11 cellular contexts compared by ENCODE assay signal in the genomic region with DNA sequence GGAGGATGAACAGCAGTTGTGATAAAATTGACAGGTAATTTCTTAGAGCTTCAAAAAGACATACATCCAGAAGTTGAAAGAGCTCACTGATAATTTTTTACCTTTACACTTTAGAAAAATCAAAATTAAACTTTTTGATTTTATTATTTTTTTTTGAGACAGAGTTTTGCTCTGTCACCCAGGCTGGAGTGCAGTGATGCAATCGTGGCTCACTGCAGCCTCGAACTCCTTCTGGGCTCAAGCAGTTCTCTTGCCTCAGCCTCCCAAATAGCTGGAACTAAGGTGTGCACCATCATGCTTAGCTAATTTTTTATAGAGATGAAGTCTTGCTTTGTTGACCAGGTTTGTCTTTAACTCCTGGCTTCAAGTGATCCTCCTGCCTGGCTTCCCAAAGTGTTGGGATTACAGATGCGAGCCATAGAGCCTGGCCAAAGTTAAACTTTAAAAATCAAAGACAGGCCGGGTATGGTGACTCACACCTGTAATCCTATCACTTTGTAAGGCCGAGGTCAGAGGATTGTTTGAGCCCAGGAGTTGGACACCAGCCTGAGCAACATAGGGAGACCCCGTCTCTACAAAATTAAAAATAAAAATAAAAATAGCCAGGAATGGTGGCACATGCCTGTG. TPM values are rescaled to one million over a fixed set of nuclear protein-coding genes. Genes with fewer than 3 reads are reported as not detected.
DNase-seq lines count a peak whose midpoint lies in the region; ATAC-seq and TF ChIP-seq lines count a peak whose summit lies in the region.
"Had no signal": no experiment of that assay in that cellular context is flagged by ENCODE, and none has a peak within 500 bp of the region (broad histone marks: within the 10 kb centered on the region; RNA-seq: fewer than 3 reads in every experiment).

No MANE protein-coding gene starts in this region.

- H3K79me2 ChIP-seq in HCT116 (ENCODE audit: insufficient read depth, low read length) (no peaks in the 10 kb centered on the region), PC-3 (ENCODE audit: low read length) (no peaks in the 10 kb centered on the region)

- no peak overlapping the region for H3K9ac ChIP-seq in HCT116 (ENCODE audit: low read length)
- no peak overlapping the region for H3K9ac ChIP-seq in PC-3 (ENCODE audit: low read length)

- no peak for TF ChIP-seq POLR2A in HCT116 (IDR thresholded peaks at IDR 0.05; ENCODE audit: borderline replicate concordance, extremely low read depth, insufficient read depth, insufficient read length)
- no peak for TF ChIP-seq POLR2A in esophagus muscularis mucosa (IDR thresholded peaks at IDR 0.05; ENCODE audit: low read depth)
- TF ChIP-seq POLR2A in stomach (IDR thresholded peaks at IDR 0.05), result no peak

- H3K4me2 ChIP-seq in HCT116 (ENCODE audit: low read length) (no peak overlapping the region), PC-3 (ENCODE audit: low read length) (0 out of 2 replicates have a peak overlapping the region, but pooled peaks have one; percentile 8)

- H3F3A ChIP-seq in PC-3 (ENCODE audit: low read length, unreplicated experiment), result no peaks in the 10 kb centered on the region

- H3K4me1 Mint-ChIP-seq in naive thymus-derived CD4-positive, alpha-beta T cell, result peaks cover 0 to 7% (median 0%) of the 10 kb centered on the region in 7 donors

- TF ChIP-seq RAD21 in HCT116 (IDR thresholded peaks at IDR 0.05; ENCODE audit: low read depth), result no peak

- H3K27ac ChIP-seq in HCT116 (ENCODE audit: low read depth, low read length) (no peak overlapping the region), PC-3 (ENCODE audit: low read length) (no peak overlapping the region), esophagus muscularis mucosa (replicated peaks in 1 of 4) (no peak overlapping the region), stomach (no peak overlapping the region)
- H3K27ac ChIP-seq in naive thymus-derived CD4-positive, alpha-beta T cell (ENCODE audit: low read depth, low read length), result no peak overlapping the region

- ATAC-seq in HCT116 (no peak), PC-3 (peak; percentile 25; the same call in 1 of the 2 replicates)
- ATAC-seq in naive thymus-derived CD4-positive, alpha-beta T cell, result no peak
- ATAC-seq: Right ventricle myocardium inferior had no signal

- no peaks in the 10 kb centered on the region for H4K20me1 ChIP-seq in HCT116 (ENCODE audit: insufficient read depth)
- no peaks in the 10 kb centered on the region for H4K20me1 ChIP-seq in PC-3 (ENCODE audit: low read length)

- H3K9me2 ChIP-seq in HCT116 (ENCODE audit: insufficient read depth) (no peaks in the 10 kb centered on the region), PC-3 (replicated peaks; ENCODE audit: low read length) (no peaks in the 10 kb centered on the region)

- H3K36me3 ChIP-seq in HCT116 (ENCODE audit: control insufficient read depth in 1 of 2, insufficient read depth in 2 of 2, low read length in 2 of 2) (no peaks in the 10 kb centered on the region), PC-3 (ENCODE audit: low read depth, low read length) (no peaks in the 10 kb centered on the region), esophagus muscularis mucosa (no peaks in the 10 kb centered on the region), stomach (no peaks in the 10 kb centered on the region), MG63 (no peaks in the 10 kb centered on the region)
- no peaks in the 10 kb centered on the region for H3K36me3 ChIP-seq in naive thymus-derived CD4-positive, alpha-beta T cell (ENCODE audit: control insufficient read depth in 2 of 3, insufficient read depth in 3 of 3, low read length in 3 of 3)

- H2AFZ ChIP-seq in HCT116 (ENCODE audit: low read depth, low read length, poor library complexity, severe bottlenecking) (peak overlapping the region; percentile 93), PC-3 (ENCODE audit: low read length) (no peak overlapping the region)

- H3K27me3 ChIP-seq in HCT116 (ENCODE audit: insufficient read depth, low read length) (peaks cover 2% of the 10 kb centered on the region; the same call in 1 of the 2 replicates), PC-3 (ENCODE audit: low read length) (no peaks in the 10 kb centered on the region), esophagus muscularis mucosa (peaks cover 0 to 12% (median 0%) of the 10 kb centered on the region in 4 donors), stomach (peaks cover 0 to 19% (median 0%) of the 10 kb centered on the region in 3 donors), MG63 (no peaks in the 10 kb centered on the region; the same call in 1 of the 2 replicates)
- no peaks in the 10 kb centered on the region for H3K27me3 ChIP-seq in naive thymus-derived CD4-positive, alpha-beta T cell (ENCODE audit: control insufficient read depth in 2 of 2, insufficient read depth in 2 of 2, low read length in 2 of 2)

- intact Hi-C loops in HCT116 (cut with micrococcal nuclease), result loop anchor here (1.0 kb wide), 2 partner anchors 68 to 145 kb away; no protein-coding TSS in a partner anchor
- intact Hi-C loops in PC-3 (cut with micrococcal nuclease), result loop anchor here (1.0 kb wide), 1 partner anchor 50 kb away; no protein-coding TSS in a partner anchor
- intact Hi-C loops in esophagus muscularis mucosa (cut with DNase I), result no loop called here
- intact Hi-C loops in stomach (cut with DNase I; ENCODE audit: low total_unique reads), result loop anchor here (5.0 kb wide), 1 partner anchor 67 kb away; no protein-coding TSS in a partner anchor
- intact Hi-C loops in naive thymus-derived CD4-positive, alpha-beta T cell (cut with micrococcal nuclease), result loop anchor here in 1 of 2 donors (1.0 kb wide), 1 partner anchor 68 kb away; no protein-coding TSS in a partner anchor

- CTCF ChIA-PET in HCT116 (lab: Charles Lee) (interaction anchor here (0.9 to 5.9 kb wide), 14 partner anchors 9 to 337 kb away, joined by 3 to 47 read pairs (median 5); partner anchors contain the start of gene PLA2G4F), PC-3 (lab: Charles Lee) (interaction anchor here (3.8 kb wide), 1 partner anchor 50 kb away, joined by 19 read pairs; no protein-coding TSS in a partner anchor)
- CTCF ChIA-PET in naive thymus-derived CD4-positive, alpha-beta T cell (lab: Charles Lee), result interaction anchor here (0.6 to 1.2 kb wide), 2 partner anchors 17 to 60 kb away, joined by 3 to 4 read pairs; no protein-coding TSS in a partner anchor

- H3K4me3 ChIP-seq in HCT116 (replicated peaks in 1 of 2; ENCODE audit: low read depth in 1 of 2, low read length in 2 of 2) (no peak overlapping the region), PC-3 (ENCODE audit: low read length) (no peak overlapping the region), esophagus muscularis mucosa (no peak overlapping the region), stomach (no peak overlapping the region), MG63 (no peak overlapping the region)
- H3K4me3 ChIP-seq in naive thymus-derived CD4-positive, alpha-beta T cell (ENCODE audit: low read length), result no peak overlapping the region

- no peaks in the 10 kb centered on the region for H3K9me3 Mint-ChIP-seq in naive thymus-derived CD4-positive, alpha-beta T cell
- H3K9me3 Mint-ChIP-seq: HFFc6 had no signal

- DNase-seq in HCT116 (ENCODE audit: low read depth, low spot score) (no peak), PC-3 (peak; percentile 43), esophagus muscularis mucosa (ENCODE audit: extremely low spot score) (peak; percentile 87), stomach (peak; percentile 15), C1 segment of cervical spinal cord (lab: John Stamatoyannopoulos, UW) (no peak), MG63 (no peak)
- no peak for DNase-seq in naive thymus-derived CD4-positive, alpha-beta T cell

- POLR2A ChIA-PET in HCT116 (lab: Charles Lee) (no interaction called here), PC-3 (lab: Charles Lee; ENCODE audit: unreplicated experiment) (interaction anchor here (0.7 kb wide), 1 partner anchor 72 kb away, joined by 11 read pairs; no protein-coding TSS in a partner anchor)
- POLR2A ChIA-PET in naive thymus-derived CD4-positive, alpha-beta T cell (lab: Charles Lee), result no interaction called here

- WGBS in esophagus muscularis mucosa, result 89% methylated on average over 6 of the region's 6 CpGs
- WGBS in stomach, 5 donors, result 67 to 74% (median 70%) methylated on average over 6 of the region's 6 CpGs

- H3K27ac Mint-ChIP-seq in naive thymus-derived CD4-positive, alpha-beta T cell, result no peak overlapping the region
- H3K27ac Mint-ChIP-seq: HFFc6 had no signal

- H3K36me3 Mint-ChIP-seq in naive thymus-derived CD4-positive, alpha-beta T cell, result no peaks in the 10 kb centered on the region

- peaks cover 0 to 22% (median 12%) of the 10 kb centered on the region in 5 donors for H3K27me3 Mint-ChIP-seq in naive thymus-derived CD4-positive, alpha-beta T cell

- H3K9me3 ChIP-seq in HCT116 (ENCODE audit: control insufficient read depth in 1 of 2, insufficient read depth in 1 of 2, low read depth in 1 of 2, low read length in 2 of 2) (no peaks in the 10 kb centered on the region), PC-3 (ENCODE audit: low read length) (no peaks in the 10 kb centered on the region), esophagus muscularis mucosa (no peaks in the 10 kb centered on the region), stomach (no peaks in the 10 kb centered on the region), MG63 (no peaks in the 10 kb centered on the region)
- H3K9me3 ChIP-seq in naive thymus-derived CD4-positive, alpha-beta T cell (ENCODE audit: control insufficient read depth in 2 of 3, low read length in 3 of 3), result no peaks in the 10 kb centered on the region

- BruUV-seq in HCT116 (replicated peaks; lab: Mats Ljungman, UMichigan), result no TSS peak
- BruUV-seq in PC-3 (replicated peaks; lab: Mats Ljungman, UMichigan), result no TSS peak

- RAD21 ChIA-PET in HCT116 (lab: Charles Lee; ENCODE audit: low non-redundant PET in 1 of 2, low total read pairs in 2 of 2, uncharacterized antibody in 2 of 2, unreplicated experiment in 2 of 2), result interaction anchor here (1.4 to 1.7 kb wide), 3 partner anchors 50 to 145 kb away, joined by 4 to 7 read pairs (median 5); no protein-coding TSS in a partner anchor

- H3K4me1 ChIP-seq in HCT116 (ENCODE audit: control insufficient read depth in 1 of 2, insufficient read depth in 2 of 2, low read length in 2 of 2), result peaks cover 5 to 8% of the 10 kb centered on the region in 2 experiments; a peak in 3 of 4 replicates
- peaks cover 17% of the 10 kb centered on the region for H3K4me1 ChIP-seq in PC-3 (ENCODE audit: insufficient read depth, low read length)
- H3K4me1 ChIP-seq in esophagus muscularis mucosa, result no peaks in the 10 kb centered on the region
- H3K4me1 ChIP-seq in stomach, result no peaks in the 10 kb centered on the region
- H3K4me1 ChIP-seq in naive thymus-derived CD4-positive, alpha-beta T cell (ENCODE audit: control insufficient read depth in 2 of 2, insufficient read depth in 2 of 2, low read length in 2 of 2), result no peaks in the 10 kb centered on the region

- no peak for TF ChIP-seq CTCF in HCT116 (IDR thresholded peaks at IDR 0.05 in 2 of 3, conservative IDR thresholded peaks at IDR 0.05 in 1 of 3; ENCODE audit: borderline replicate concordance in 1 of 3, insufficient read depth in 1 of 3, low read depth in 2 of 3, low read length in 2 of 3)
- TF ChIP-seq CTCF in PC-3 (conservative IDR thresholded peaks at IDR 0.05; ENCODE audit: low read depth, low read length), result no peak
- no peak for TF ChIP-seq CTCF in esophagus muscularis mucosa (IDR thresholded peaks at IDR 0.05)
- no peak for TF ChIP-seq CTCF in stomach (IDR thresholded peaks at IDR 0.05)

- no peak overlapping the region for H3K4me3 Mint-ChIP-seq in naive thymus-derived CD4-positive, alpha-beta T cell
- H3K4me3 Mint-ChIP-seq: HFFc6 had no signal

- no peak for TF ChIP-seq EP300 in esophagus muscularis mucosa (IDR thresholded peaks at IDR 0.05)
- no peak for TF ChIP-seq EP300 in stomach (IDR thresholded peaks at IDR 0.05)

RNA-seq across cellular contexts. Expression of gene PLA2G4F, which starts 21.7 kb away (rescaled TPM):
- total RNA-seq in HCT116 (2021; ENCODE audit: unreplicated experiment), result 0.05 TPM
- 0.44 and 0.67 TPM in 2 replicates for polyA plus RNA-seq in HCT116 (2012)
- 5.5 and 5.8 TPM in 2 replicates for total RNA-seq in PC-3 (2014; rRNA removed)
- total RNA-seq in esophagus muscularis mucosa, result under 1 TPM in 1 of 4 donors, not detected in 3; 0.11 TPM
- 10 to 100 TPM in 4 of 5 donors, 1 to 10 TPM in 1; 3.5 to 41.4 (median 12.9) TPM for total RNA-seq in stomach
- 1 to 10 TPM; 1.9 to 4.7 (median 3.8) TPM for polyA plus RNA-seq in stomach
- not detected for total RNA-seq in naive thymus-derived CD4-positive, alpha-beta T cell
- not detected for polyA plus RNA-seq in naive thymus-derived CD4-positive, alpha-beta T cell
- not detected in 2 replicates for total RNA-seq in MG63 (2014; rRNA removed; shearing (Covaris generic); ENCODE audit: low replicate concordance)
- total RNA-seq: HFFc6, SK-MEL-5 had no signal
- polyA plus RNA-seq: AG04450 had no signal

RNA-seq across cellular contexts. Expression of gene PLA2G4D, which starts 40.4 kb away (rescaled TPM):
- total RNA-seq in HCT116 (2021; ENCODE audit: unreplicated experiment), result 0.34 TPM
- polyA plus RNA-seq in HCT116 (2012), result 0.02 and 0.08 TPM in 2 replicates
- 0.17 and 0.55 TPM in 2 replicates for total RNA-seq in PC-3 (2014; rRNA removed)
- total RNA-seq in esophagus muscularis mucosa, result not detected
- 1 to 10 TPM in 2 of 5 donors, not detected in 3; 1.2 to 2.9 TPM for total RNA-seq in stomach
- polyA plus RNA-seq in stomach, result 1 to 10 TPM in 1 of 3 donors, under 1 TPM in 1, not detected in 1; 0.18 to 3.2 TPM
- not detected for total RNA-seq in naive thymus-derived CD4-positive, alpha-beta T cell
- polyA plus RNA-seq in naive thymus-derived CD4-positive, alpha-beta T cell, result not detected
- not detected in 2 replicates for total RNA-seq in MG63 (2014; rRNA removed; shearing (Covaris generic); ENCODE audit: low replicate concordance)
- total RNA-seq: HFFc6, Right ventricle myocardium inferior, SK-MEL-5 had no signal
- polyA plus RNA-seq: AG04450 had no signal

Comparison
In these comparisons a context has a peak if more than half of its experiments do, and no peak if none do; other contexts are left out.
1. DNase-seq: peak in PC-3 (single experiment), esophagus muscularis mucosa (single experiment) and stomach (single experiment); none in HCT116 (single experiment), C1 segment of cervical spinal cord (0 of 14), naive thymus-derived CD4-positive, alpha-beta T cell (0 of 9) and MG63 (single experiment).